ENCODE assay signal across 14 cellular contexts in the genomic region with DNA sequence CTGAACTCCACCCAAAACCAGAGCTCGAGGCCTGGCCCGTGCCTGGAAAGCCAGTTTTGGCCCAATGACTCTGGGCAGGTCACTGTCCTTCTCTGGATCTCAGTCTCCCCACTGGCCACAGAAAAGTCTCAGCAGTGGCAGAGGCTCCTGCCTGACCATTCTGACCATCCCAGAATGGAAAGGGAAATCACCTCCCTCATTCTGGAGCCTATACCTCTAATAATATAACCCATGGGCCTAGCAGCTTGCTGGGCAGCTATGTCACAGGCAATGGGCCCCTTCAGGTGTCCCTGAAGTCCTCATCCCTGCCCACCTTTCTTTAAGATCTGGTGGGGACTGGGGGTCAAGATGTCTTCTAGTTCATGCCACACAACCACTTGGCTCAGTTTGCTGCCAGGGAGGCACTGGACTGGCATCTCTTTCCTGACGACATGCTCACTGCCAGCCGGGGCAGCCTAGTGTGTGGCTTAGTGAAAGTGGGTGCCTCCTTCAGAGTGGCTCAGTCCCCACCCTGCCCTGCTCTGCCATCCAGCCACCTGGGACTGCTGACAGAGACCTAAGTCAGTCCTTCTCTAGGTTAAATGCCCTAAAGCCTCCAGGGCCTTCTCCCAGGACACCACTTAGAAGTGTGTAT.
DNase-seq lines count a peak whose midpoint lies in the region; ATAC-seq and TF ChIP-seq lines count a peak whose summit lies in the region.
"Had no signal": no experiment of that assay in that cellular context is flagged by ENCODE, and none has a peak within 500 bp of the region (broad histone marks: within the 10 kb centered on the region; RNA-seq: fewer than 3 reads in every experiment).

No MANE protein-coding gene starts in this region.

- peaks cover 58 to 71% (median 64%) of the 10 kb centered on the region in 10 experiments for H3K4me1 ChIP-seq in BLaER1 treated with 17β-estradiol and CSF1 and Interleukin-3, amounts not matched to agents 10 nM and 100 nM
- H3K4me1 ChIP-seq in psoas muscle: no peaks in the 10 kb centered on the region

- WGBS in psoas muscle, 3 donors: 70 to 84% (median 77%) methylated on average over 4 of the region's 4 CpGs

- H3K9ac ChIP-seq in BLaER1 treated with 17β-estradiol and CSF1 and Interleukin-3, amounts not matched to agents 10 nM and 100 nM: peak overlapping the region in 10 of 11 experiments; percentile 18 to 60 (median 50); a peak in 11 of 22 replicates

- peak overlapping the region; percentile 81 to 95 (median 90) for H3K4me2 ChIP-seq in BLaER1 treated with 17β-estradiol and CSF1 and Interleukin-3, amounts not matched to agents 10 nM and 100 nM

- no peak overlapping the region for H3K4me3 ChIP-seq in BLaER1 treated with 17β-estradiol and CSF1 and Interleukin-3, amounts not matched to agents 10 nM and 100 nM
- H3K4me3 ChIP-seq in H7 (ENCODE audit: insufficient read depth, low read depth, low read length) (no peak overlapping the region), psoas muscle (no peak overlapping the region)
- H3K4me3 ChIP-seq: SK-N-MC had no signal

- H4K20me1 ChIP-seq in BLaER1 treated with 17β-estradiol and CSF1 and Interleukin-3, amounts not matched to agents 10 nM and 100 nM: no peaks in the 10 kb centered on the region

- POLR2A ChIA-PET in HEK293T (lab: Yijun Ruan, JAX): no interaction called here

- no peaks in the 10 kb centered on the region for H3K27me3 ChIP-seq in BLaER1 treated with 17β-estradiol and CSF1 and Interleukin-3, amounts not matched to agents 10 nM and 100 nM
- H3K27me3 ChIP-seq in H7 (ENCODE audit: control insufficient read depth, insufficient read depth, low read length) (no peaks in the 10 kb centered on the region), psoas muscle (ENCODE audit: insufficient read depth in 3 of 3, low read length in 2 of 3) (no peaks in the 10 kb centered on the region)
- H3K27me3 ChIP-seq: BE2C had no signal

- no peak for ATAC-seq in psoas muscle
- no peak for ATAC-seq in sciatic nerve

- CTCF ChIA-PET in HEK293T (lab: Yijun Ruan, JAX): no interaction called here

- no peaks in the 10 kb centered on the region for H3K36me3 ChIP-seq in BLaER1 treated with 17β-estradiol and CSF1 and Interleukin-3, amounts not matched to agents 10 nM and 100 nM
- H3K36me3 ChIP-seq in H7 (replicated peaks; ENCODE audit: control insufficient read depth, insufficient read depth, low read length) (no peaks in the 10 kb centered on the region), psoas muscle (ENCODE audit: insufficient read depth in 1 of 2, low read depth in 1 of 2) (no peaks in the 10 kb centered on the region)
- H3K36me3 ChIP-seq: BE2C had no signal

- H3K27ac ChIP-seq in BLaER1 treated with 17β-estradiol and CSF1 and Interleukin-3, amounts not matched to agents 10 nM and 100 nM: peak overlapping the region; percentile 0 to 76 (median 59); a peak in 17 of 22 replicates
- peak overlapping the region; percentile 54 for H3K27ac ChIP-seq in cingulate gyrus (ENCODE audit: low read depth, low read length)
- H3K27ac ChIP-seq in psoas muscle: peak overlapping the region; percentile 53
- H3K27ac ChIP-seq: HL-60, SK-N-MC had no signal

- DNase-seq in H7 (peak; percentile 10), psoas muscle (peak in 1 of 2 donors; percentile 17), sciatic nerve (ENCODE audit: low spot score) (no peak), HEK293T (ENCODE audit: extremely low spot score) (no peak), KG1 (lab: John Stamatoyannopoulos, UW) (no peak), NCI-H748 (lab: John Stamatoyannopoulos, UW; ENCODE audit: unreplicated experiment) (no peak)
- DNase-seq: BE2C; NCI-H1436; NCI-H345; stimulated activated CD4-positive, alpha-beta T cell treated with anti-CD3 and anti-CD28 coated beads, Interleukin-12 subunit alpha, Interleukin-12 subunit beta, amount 100 ng/mL, for 4 hours had no signal

- intact Hi-C loops in psoas muscle (cut with DNase I): no loop called here
- intact Hi-C loops in sciatic nerve (cut with DNase I): no loop called here

- TF ChIP-seq CTCF in psoas muscle (IDR thresholded peaks at IDR 0.05): no peak

- H3K9me3 ChIP-seq in BLaER1 treated with 17β-estradiol and CSF1 and Interleukin-3, amounts not matched to agents 10 nM and 100 nM (replicated peaks in 1 of 11): no peaks in the 10 kb centered on the region
- no peaks in the 10 kb centered on the region for H3K9me3 ChIP-seq in psoas muscle
- H3K9me3 ChIP-seq: BE2C had no signal

TF ChIP-seq in HEK293T, 16 proteins besides CTCF, POLR2A, EP300 and RAD21:
- TF ChIP-seq ARNT (IDR thresholded peaks at IDR 0.05) (no peak), LEF1 (IDR thresholded peaks at IDR 0.05; ENCODE audit: borderline replicate concordance) (no peak), ZNF384 (IDR thresholded peaks at IDR 0.05) (no peak), SP1 (IDR thresholded peaks at IDR 0.05) (no peak), SUZ12 (IDR thresholded peaks at IDR 0.05) (no peak), CTBP1 (IDR thresholded peaks at IDR 0.05; ENCODE audit: borderline replicate concordance) (no peak), FOXK2 (IDR thresholded peaks at IDR 0.05) (no peak), TARDBP (IDR thresholded peaks at IDR 0.05) (no peak), FOXA1 (IDR thresholded peaks at IDR 0.05) (no peak), ELF4 (IDR thresholded peaks at IDR 0.05) (no peak), FOXM1 (IDR thresholded peaks at IDR 0.05; ENCODE audit: borderline replicate concordance) (no peak), L3MBTL2 (conservative IDR thresholded peaks at IDR 0.05) (no peak), BHLHE40 (IDR thresholded peaks at IDR 0.05; ENCODE audit: borderline replicate concordance) (no peak), NFRKB (IDR thresholded peaks at IDR 0.05) (no peak), HDGF (IDR thresholded peaks at IDR 0.05; ENCODE audit: borderline replicate concordance) (no peak)
- TF ChIP-seq, protein P1, sequence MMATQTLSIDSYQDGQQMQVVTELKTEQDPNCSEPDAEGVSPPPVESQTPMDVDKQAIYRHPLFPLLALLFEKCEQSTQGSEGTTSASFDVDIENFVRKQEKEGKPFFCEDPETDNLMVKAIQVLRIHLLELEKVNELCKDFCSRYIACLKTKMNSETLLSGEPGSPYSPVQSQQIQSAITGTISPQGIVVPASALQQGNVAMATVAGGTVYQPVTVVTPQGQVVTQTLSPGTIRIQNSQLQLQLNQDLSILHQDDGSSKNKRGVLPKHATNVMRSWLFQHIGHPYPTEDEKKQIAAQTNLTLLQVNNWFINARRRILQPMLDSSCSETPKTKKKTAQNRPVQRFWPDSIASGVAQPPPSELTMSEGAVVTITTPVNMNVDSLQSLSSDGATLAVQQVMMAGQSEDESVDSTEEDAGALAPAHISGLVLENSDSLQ (IDR thresholded peaks at IDR 0.05): no peak
